38 cellular contexts compared by ENCODE assay signal in genomic region chr6:89251170-89251569, GRCh38. TPM values are rescaled to one million over a fixed set of nuclear protein-coding genes. Genes with fewer than 3 reads are reported as not detected.
"Had no signal": no experiment of that assay in that cellular context is flagged by ENCODE, and none has a peak within 500 bp of the region (broad histone marks: within the 10 kb centered on the region; RNA-seq: fewer than 3 reads in every experiment).

No MANE protein-coding gene starts in this region.

- DNase-seq: activated CD4-positive, alpha-beta T cell treated with anti-CD3 and anti-CD28 coated beads for 36 hours; activated CD4-positive, CD25-positive, alpha-beta regulatory T cell; activated CD8-positive, alpha-beta T cell treated with anti-CD3 and anti-CD28 coated beads, Interleukin-2, amount 10 ng/mL, durations not matched to agents 7 days and 5 days; activated effector memory CD4-positive, alpha-beta T cell treated with anti-CD3 and anti-CD28 coated beads, Interleukin-2, amount 50 U/mL, for 16 hours; activated naive CD4-positive, alpha-beta T cell treated with anti-CD3 and anti-CD28 coated beads for 36 hours; activated naive CD8-positive, alpha-beta T cell treated with anti-CD3 and anti-CD28 coated beads for 36 hours; adrenal gland; aorta; caudate nucleus; effector CD4-positive, alpha-beta T cell; foreskin fibroblast; heart left ventricle; hypothalamus; immature natural killer cell; kidney; left ventricle myocardium inferior; naive B cell; nephron progenitor cell; ovary; stimulated activated CD4-positive, alpha-beta T cell treated with anti-CD3 and anti-CD28 coated beads, Interleukin-1b, Interleukin-23, amount 100 ng/mL, for 48 hours; stimulated activated CD4-positive, alpha-beta T cell treated with anti-CD3 and anti-CD28 coated beads, Interleukin-4, amount 100 ng/mL, for 4 hours; stimulated activated CD8-positive, alpha-beta memory T cell treated with anti-CD3 and anti-CD28 coated beads, Interleukin-4, amount 100 ng/mL, for 48 hours; stimulated activated naive CD8-positive, alpha-beta T cell treated with anti-CD3 and anti-CD28 coated beads, Interleukin-15, amount 100 ng/mL, for 72 hours; substantia nigra; T-helper 1 cell; upper lobe of left lung had no signal

- H3K36me3 Mint-ChIP-seq: activated naive CD8-positive, alpha-beta T cell treated with anti-CD3 and anti-CD28 coated beads for 36 hours; brain; immature natural killer cell; mesothelial cell of epicardium; naive B cell; stimulated activated memory B cell treated with anti-CD40 and anti-IgM and Interleukin-4, amounts not matched to agents 10 μg/mL and 1 μg/mL and 100 μg/mL, for 72 hours had no signal

- H3K4me1 Mint-ChIP-seq: activated CD4-positive, alpha-beta T cell treated with anti-CD3 and anti-CD28 coated beads for 36 hours; activated naive CD8-positive, alpha-beta T cell treated with anti-CD3 and anti-CD28 coated beads for 36 hours; brain; immature natural killer cell; mesothelial cell of epicardium; naive B cell; nephron progenitor cell; stimulated activated memory B cell treated with anti-CD40 and anti-IgM and Interleukin-4, amounts not matched to agents 10 μg/mL and 1 μg/mL and 100 μg/mL, for 72 hours; stimulated activated naive CD8-positive, alpha-beta T cell treated with anti-CD3 and anti-CD28 coated beads, Interleukin-15, amount 100 ng/mL, for 72 hours had no signal

- H3K4me3 Mint-ChIP-seq: activated CD4-positive, alpha-beta T cell treated with anti-CD3 and anti-CD28 coated beads for 36 hours; activated CD8-positive, alpha-beta T cell treated with anti-CD3 and anti-CD28 coated beads, Interleukin-2, amount 10 ng/mL, durations not matched to agents 7 days and 5 days; activated naive CD4-positive, alpha-beta T cell treated with anti-CD3 and anti-CD28 coated beads for 36 hours; activated naive CD8-positive, alpha-beta T cell treated with anti-CD3 and anti-CD28 coated beads for 36 hours; brain; immature natural killer cell; mesothelial cell of epicardium; naive B cell; nephron progenitor cell; stimulated activated memory B cell treated with anti-CD40 and anti-IgM and Interleukin-4, amounts not matched to agents 10 μg/mL and 1 μg/mL and 100 μg/mL, for 72 hours; stimulated activated naive CD8-positive, alpha-beta T cell treated with anti-CD3 and anti-CD28 coated beads, Interleukin-15, amount 100 ng/mL, for 72 hours had no signal

- H3K4me2 ChIP-seq: smooth muscle cell had no signal

- H3K4me1 ChIP-seq: adrenal gland, heart left ventricle, left ventricle myocardium inferior, prostate gland, right atrium auricular region, upper lobe of left lung, vagina had no signal

- H3K9me3 Mint-ChIP-seq: activated naive CD4-positive, alpha-beta T cell treated with anti-CD3 and anti-CD28 coated beads for 36 hours; activated naive CD8-positive, alpha-beta T cell treated with anti-CD3 and anti-CD28 coated beads for 36 hours; immature natural killer cell; nephron progenitor cell; stimulated activated memory B cell treated with anti-CD40 and anti-IgM and Interleukin-4, amounts not matched to agents 10 μg/mL and 1 μg/mL and 100 μg/mL, for 72 hours; stimulated activated naive CD8-positive, alpha-beta T cell treated with anti-CD3 and anti-CD28 coated beads, Interleukin-15, amount 100 ng/mL, for 72 hours had no signal

- H3K27ac Mint-ChIP-seq: activated CD4-positive, alpha-beta T cell treated with anti-CD3 and anti-CD28 coated beads for 36 hours; activated CD8-positive, alpha-beta T cell treated with anti-CD3 and anti-CD28 coated beads, Interleukin-2, amount 10 ng/mL, durations not matched to agents 7 days and 5 days; activated naive CD4-positive, alpha-beta T cell treated with anti-CD3 and anti-CD28 coated beads for 36 hours; activated naive CD8-positive, alpha-beta T cell treated with anti-CD3 and anti-CD28 coated beads for 36 hours; brain; immature natural killer cell; mesothelial cell of epicardium; naive B cell; nephron progenitor cell; stimulated activated memory B cell treated with anti-CD40 and anti-IgM and Interleukin-4, amounts not matched to agents 10 μg/mL and 1 μg/mL and 100 μg/mL, for 72 hours had no signal

- H3K36me3 ChIP-seq: adrenal gland, heart left ventricle, left ventricle myocardium inferior, neutrophil, ovary, prostate gland, right atrium auricular region, upper lobe of left lung, vagina had no signal

- H3K27ac ChIP-seq: adrenal gland, heart left ventricle, left ventricle myocardium inferior, neutrophil, ovary, prostate gland, right atrium auricular region, upper lobe of left lung, vagina had no signal

- ATAC-seq: activated CD4-positive, alpha-beta T cell treated with anti-CD3 and anti-CD28 coated beads for 36 hours; activated CD8-positive, alpha-beta T cell treated with anti-CD3 and anti-CD28 coated beads, Interleukin-2, amount 10 ng/mL, durations not matched to agents 7 days and 5 days; heart left ventricle; stimulated activated memory B cell treated with anti-CD40 and anti-IgM and Interleukin-4, amounts not matched to agents 10 μg/mL and 1 μg/mL and 100 μg/mL, for 72 hours; stimulated activated naive CD8-positive, alpha-beta T cell treated with anti-CD3 and anti-CD28 coated beads, Interleukin-15, amount 100 ng/mL, for 72 hours had no signal

- H3K9me3 ChIP-seq: adrenal gland, heart left ventricle, left ventricle myocardium inferior, neutrophil, ovary, prostate gland, right atrium auricular region, upper lobe of left lung, vagina had no signal

- FAIRE-seq: kidney had no signal

- H3K27me3 ChIP-seq: adrenal gland, heart left ventricle, neutrophil, ovary, right atrium auricular region, upper lobe of left lung, vagina had no signal

- H3K4me3 ChIP-seq: adrenal gland, heart left ventricle, left ventricle myocardium inferior, lung, ovary, prostate gland, right atrium auricular region, smooth muscle cell, upper lobe of left lung, vagina had no signal

RNA-seq across cellular contexts. Expression of gene GABRR1, which starts 34.0 kb away (rescaled TPM):
- total RNA-seq: activated CD4-positive, alpha-beta T cell treated with anti-CD3 and anti-CD28 coated beads for 36 hours; activated CD8-positive, alpha-beta T cell treated with anti-CD3 and anti-CD28 coated beads, Interleukin-2, amount 10 ng/mL, durations not matched to agents 7 days and 5 days; activated naive CD4-positive, alpha-beta T cell treated with anti-CD3 and anti-CD28 coated beads for 36 hours; activated naive CD8-positive, alpha-beta T cell treated with anti-CD3 and anti-CD28 coated beads for 36 hours; adrenal gland; chondrocyte; epithelial cell of proximal tubule; fibroblast of lung; heart left ventricle; kidney; left ventricle myocardium inferior; lung; mesothelial cell of epicardium; ovary; smooth muscle cell; upper lobe of left lung; vagina had no signal
